Comparison of ENCODE assay signal across 1 cellular context in the genomic region with DNA sequence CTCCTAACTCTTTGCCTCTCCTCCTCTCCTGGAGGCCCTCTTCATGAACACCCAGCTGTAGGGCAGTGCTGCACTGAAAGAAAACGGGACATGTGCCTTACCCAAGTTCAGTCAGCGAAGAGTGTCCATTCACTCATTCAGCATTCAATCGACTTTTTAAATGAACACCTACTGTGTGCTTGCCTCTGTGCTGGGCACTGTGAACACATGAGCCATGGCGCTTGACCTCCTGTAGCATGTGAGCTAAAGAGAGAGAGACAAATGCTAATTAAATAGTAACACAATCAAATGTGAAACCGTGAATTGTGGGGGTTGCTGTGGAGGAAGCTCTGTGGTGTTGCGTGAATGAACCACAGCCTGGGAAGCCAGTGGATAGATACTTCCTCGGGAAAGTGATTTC.
TF ChIP-seq lines count a peak whose summit lies in the region.

No MANE protein-coding gene starts in this region.

TF ChIP-seq in IMR-90, 13 proteins besides CTCF, POLR2A, EP300 and RAD21:
- TF ChIP-seq RCOR1 (IDR thresholded peaks at IDR 0.05; ENCODE audit: insufficient replicate concordance, low read length) (no peak), CEBPB (IDR thresholded peaks at IDR 0.05; ENCODE audit: low read depth, low read length) (no peak), FOS (IDR thresholded peaks at IDR 0.05; ENCODE audit: low read depth, low read length) (no peak), SMC3 (IDR thresholded peaks at IDR 0.05; ENCODE audit: low read depth, low read length) (no peak), MAFK (IDR thresholded peaks at IDR 0.05; ENCODE audit: low read depth, low read length) (no peak), RFX5 (IDR thresholded peaks at IDR 0.05; ENCODE audit: low read depth, low read length) (no peak), BHLHE40 (IDR thresholded peaks at IDR 0.05; ENCODE audit: low read depth, low read length) (no peak), NFE2L2 (IDR thresholded peaks at IDR 0.05; ENCODE audit: low read depth, low read length) (no peak), MXI1 (IDR thresholded peaks at IDR 0.05; ENCODE audit: borderline replicate concordance, low read depth, low read length) (no peak), MAZ (IDR thresholded peaks at IDR 0.05; ENCODE audit: borderline replicate concordance, low read depth, low read length) (no peak), CHD1 (IDR thresholded peaks at IDR 0.05; ENCODE audit: low read depth, low read length) (no peak)
- TF ChIP-seq, protein P1, sequence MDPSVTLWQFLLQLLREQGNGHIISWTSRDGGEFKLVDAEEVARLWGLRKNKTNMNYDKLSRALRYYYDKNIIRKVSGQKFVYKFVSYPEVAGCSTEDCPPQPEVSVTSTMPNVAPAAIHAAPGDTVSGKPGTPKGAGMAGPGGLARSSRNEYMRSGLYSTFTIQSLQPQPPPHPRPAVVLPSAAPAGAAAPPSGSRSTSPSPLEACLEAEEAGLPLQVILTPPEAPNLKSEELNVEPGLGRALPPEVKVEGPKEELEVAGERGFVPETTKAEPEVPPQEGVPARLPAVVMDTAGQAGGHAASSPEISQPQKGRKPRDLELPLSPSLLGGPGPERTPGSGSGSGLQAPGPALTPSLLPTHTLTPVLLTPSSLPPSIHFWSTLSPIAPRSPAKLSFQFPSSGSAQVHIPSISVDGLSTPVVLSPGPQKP (IDR thresholded peaks at IDR 0.05; ENCODE audit: borderline replicate concordance, low read depth, low read length) = no peak
- TF ChIP-seq, protein P2, sequence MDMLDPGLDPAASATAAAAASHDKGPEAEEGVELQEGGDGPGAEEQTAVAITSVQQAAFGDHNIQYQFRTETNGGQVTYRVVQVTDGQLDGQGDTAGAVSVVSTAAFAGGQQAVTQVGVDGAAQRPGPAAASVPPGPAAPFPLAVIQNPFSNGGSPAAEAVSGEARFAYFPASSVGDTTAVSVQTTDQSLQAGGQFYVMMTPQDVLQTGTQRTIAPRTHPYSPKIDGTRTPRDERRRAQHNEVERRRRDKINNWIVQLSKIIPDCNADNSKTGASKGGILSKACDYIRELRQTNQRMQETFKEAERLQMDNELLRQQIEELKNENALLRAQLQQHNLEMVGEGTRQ (IDR thresholded peaks at IDR 0.05; ENCODE audit: low read depth, low read length) = no peak
